14 cellular contexts compared by ENCODE assay signal in the genomic region with DNA sequence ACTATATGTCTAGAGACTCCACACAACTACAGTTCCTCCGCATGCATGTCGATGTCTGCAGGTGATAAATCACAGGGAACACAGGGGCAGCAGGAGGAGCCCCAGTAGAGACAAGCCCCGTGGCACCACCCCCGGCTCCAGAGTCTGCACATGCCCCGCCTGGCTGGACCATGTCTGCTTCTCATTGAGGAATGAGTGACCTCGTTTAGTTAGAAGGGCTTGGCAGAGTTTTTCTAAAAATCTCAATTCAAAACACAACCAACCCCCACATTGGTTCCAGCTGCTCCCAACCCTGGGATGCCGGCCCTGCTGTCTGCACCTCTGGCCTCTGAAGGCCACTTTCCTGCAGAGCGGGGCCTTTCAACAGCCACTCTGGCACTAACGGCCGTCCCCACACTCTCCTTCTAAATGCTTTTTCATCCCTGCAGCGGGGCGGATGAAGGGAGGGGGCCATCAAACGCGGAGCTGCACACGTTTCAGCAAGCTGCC.
DNase-seq lines count a peak whose midpoint lies in the region; ATAC-seq lines count a peak whose summit lies in the region.
"Had no signal": no experiment of that assay in that cellular context is flagged by ENCODE, and none has a peak within 500 bp of the region (broad histone marks: within the 10 kb centered on the region; RNA-seq: fewer than 3 reads in every experiment).

No MANE protein-coding gene starts in this region.

- peaks cover 25% of the 10 kb centered on the region for H3K27me3 Mint-ChIP-seq in activated T-cell treated with anti-CD3 and anti-CD28 coated beads, Interleukin-2, amount 50 U/mL, for 72 hours (ENCODE audit: low read depth)

- H3K9ac ChIP-seq in adipocyte (ENCODE audit: low read length): peak overlapping the region; percentile 17

- H3K4me3 ChIP-seq in adipocyte (ENCODE audit: low read length): peak overlapping the region; percentile 8
- H3K4me3 ChIP-seq: GM12878 had no signal

- no peaks in the 10 kb centered on the region for H3K9me3 ChIP-seq in adipocyte (ENCODE audit: control insufficient read depth, low read length)

- no peaks in the 10 kb centered on the region for H3K36me3 ChIP-seq in adipocyte (ENCODE audit: control insufficient read depth, insufficient read depth, low read length, severe bottlenecking)

- H3K27me3 ChIP-seq in adipocyte (replicated peaks; ENCODE audit: control insufficient read depth, insufficient read depth, low read length): no peaks in the 10 kb centered on the region

- intact Hi-C loops in left cardiac atrium (cut with DNase I): no loop called here
- intact Hi-C loops in posterior vena cava (cut with DNase I): no loop called here

- peak; percentile 58 to 64 for ATAC-seq in left cardiac atrium
- no peak for ATAC-seq in HG02884 (IDR thresholded peaks at IDR 0.05; ENCODE audit: unreplicated experiment)
- ATAC-seq in activated T-cell treated with anti-CD3 and anti-CD28 coated beads, Interleukin-2, amount 50 U/mL, for 72 hours (replicated peaks in 1 of 2): no peak
- ATAC-seq: GM12878, natural killer cell, T-helper 17 cell had no signal

- H3K36me3 Mint-ChIP-seq in activated T-cell treated with anti-CD3 and anti-CD28 coated beads, Interleukin-2, amount 50 U/mL, for 72 hours (ENCODE audit: insufficient read depth in 2 of 2): no peaks in the 10 kb centered on the region
- H3K36me3 Mint-ChIP-seq: natural killer cell had no signal

- H3K4me1 Mint-ChIP-seq in activated T-cell treated with anti-CD3 and anti-CD28 coated beads, Interleukin-2, amount 50 U/mL, for 72 hours (ENCODE audit: low read depth): peaks cover 12% of the 10 kb centered on the region

- no peak overlapping the region for H3K4me3 Mint-ChIP-seq in activated T-cell treated with anti-CD3 and anti-CD28 coated beads, Interleukin-2, amount 50 U/mL, for 72 hours
- H3K4me3 Mint-ChIP-seq: natural killer cell, T-helper 17 cell had no signal

- no peaks in the 10 kb centered on the region for H3K9me3 Mint-ChIP-seq in activated T-cell treated with anti-CD3 and anti-CD28 coated beads, Interleukin-2, amount 50 U/mL, for 72 hours
- H3K9me3 Mint-ChIP-seq: natural killer cell had no signal

- no peak overlapping the region for H3K27ac Mint-ChIP-seq in activated T-cell treated with anti-CD3 and anti-CD28 coated beads, Interleukin-2, amount 50 U/mL, for 72 hours
- H3K27ac Mint-ChIP-seq: natural killer cell, T-helper 17 cell had no signal

- DNase-seq in GM03348 (ENCODE audit: low spot score): peak; percentile 82
- peak; percentile 30 for DNase-seq in adipocyte (ENCODE audit: low read depth)
- DNase-seq in left cardiac atrium: no peak
- DNase-seq in posterior vena cava (ENCODE audit: low spot score): peak; percentile 84
- DNase-seq in NCI-H2107 (lab: John Stamatoyannopoulos, UW): no peak
- no peak for DNase-seq in activated T-cell treated with anti-CD3 and anti-CD28 coated beads, Interleukin-2, amount 50 U/mL, for 72 hours
- DNase-seq in middle frontal gyrus (ENCODE audit: extremely low spot score, low spot score): no peak
- DNase-seq: Calu3; central memory CD4-positive, alpha-beta T cell; natural killer cell; stimulated activated CD4-positive, alpha-beta T cell treated with anti-CD3 and anti-CD28 coated beads, Interleukin-4, amount 100 ng/mL, for 4 hours; T-helper 17 cell had no signal

- H3K4me1 ChIP-seq in adipocyte (ENCODE audit: control insufficient read depth, insufficient read depth, low read length): peaks cover 14% of the 10 kb centered on the region

Comparison
In these comparisons a context has a peak if more than half of its experiments do, and no peak if none do; other contexts are left out.
1. DNase-seq: peak in GM03348 (single experiment), adipocyte (single experiment) and posterior vena cava (single experiment); none in left cardiac atrium (single experiment), NCI-H2107 (single experiment), activated T-cell treated with anti-CD3 and anti-CD28 coated beads, Interleukin-2, amount 50 U/mL, for 72 hours (0 of 2) and middle frontal gyrus (single experiment).
2. ATAC-seq: peak in left cardiac atrium (2 of 2); none in HG02884 (single experiment) and activated T-cell treated with anti-CD3 and anti-CD28 coated beads, Interleukin-2, amount 50 U/mL, for 72 hours (0 of 2).